In the genomic region with DNA sequence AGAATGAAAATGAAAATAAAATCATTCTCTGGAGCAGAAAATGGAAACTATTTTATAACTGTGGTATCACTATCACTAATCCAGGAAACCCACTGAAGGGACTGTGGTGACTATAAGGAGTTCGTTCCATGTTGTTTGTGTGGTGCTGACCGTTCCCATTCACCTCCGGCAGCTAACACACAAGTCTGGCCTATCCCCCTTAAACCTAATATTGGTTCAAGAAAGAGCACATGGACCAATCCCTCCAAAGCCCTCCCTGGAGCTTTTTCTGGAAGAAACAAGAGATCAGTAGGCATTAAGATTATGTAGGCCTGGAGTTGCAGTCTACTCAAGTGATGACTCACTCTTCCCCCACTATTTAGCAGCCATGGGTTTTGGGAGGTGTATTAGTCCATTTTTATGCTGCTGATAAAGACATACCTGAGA, we compare ENCODE assay signal across 11 cellular contexts. TPM values are rescaled to one million over a fixed set of nuclear protein-coding genes. Genes with fewer than 3 reads are reported as not detected.
DNase-seq lines count a peak whose midpoint lies in the region; ATAC-seq and TF ChIP-seq lines count a peak whose summit lies in the region.
"Had no signal": no experiment of that assay in that cellular context is flagged by ENCODE, and none has a peak within 500 bp of the region (broad histone marks: within the 10 kb centered on the region; RNA-seq: fewer than 3 reads in every experiment).

No MANE protein-coding gene starts in this region.

- WGBS in body of pancreas, 2 donors, result 66 to 81% methylated on average over 3 of the region's 3 CpGs

- no peak overlapping the region; the same call in 1 of the 2 replicates for H3K4me3 ChIP-seq in GM12865 (ENCODE audit: low read depth, low read length)
- H3K4me3 ChIP-seq in Karpas-422 (ENCODE audit: low read length), result no peak overlapping the region
- no peak overlapping the region for H3K4me3 ChIP-seq in body of pancreas
- H3K4me3 ChIP-seq in vagina, result no peak overlapping the region

- CTCF ChIA-PET in RWPE1 (lab: Yijun Ruan, JAX), result interaction anchor here (1.5 kb wide), 1 partner anchor 20 kb away, joined by 4 read pairs; no protein-coding TSS in a partner anchor

- no peak overlapping the region for H3K9ac ChIP-seq in Karpas-422 (ENCODE audit: low read length)

- ATAC-seq in GM19397 (IDR thresholded peaks at IDR 0.05; ENCODE audit: unreplicated experiment) (peak; percentile 72), HG03064 (IDR thresholded peaks at IDR 0.05; ENCODE audit: low read depth, unreplicated experiment) (peak; percentile 85), body of pancreas (no peak)

- no peak overlapping the region for H3K4me2 ChIP-seq in Karpas-422 (ENCODE audit: low read depth, low read length, poor library complexity, severe bottlenecking)

- no peak for TF ChIP-seq POLR2A in body of pancreas (IDR thresholded peaks at IDR 0.05)
- TF ChIP-seq POLR2A in vagina (IDR thresholded peaks at IDR 0.05), result no peak

- H2AFZ ChIP-seq in Karpas-422 (ENCODE audit: low read length), result no peak overlapping the region

- no peaks in the 10 kb centered on the region for H3K9me2 ChIP-seq in Karpas-422 (replicated peaks; ENCODE audit: insufficient read depth, low read length)

- no peaks in the 10 kb centered on the region for H4K20me1 ChIP-seq in Karpas-422 (ENCODE audit: insufficient read depth, low read depth, low read length)

- POLR2A ChIA-PET in RWPE1 (lab: Yijun Ruan, JAX; ENCODE audit: low non-redundant PET), result no interaction called here

- H3K27ac ChIP-seq in Karpas-422 (ENCODE audit: low read length), result no peak overlapping the region
- H3K27ac ChIP-seq in RWPE1, result no peak overlapping the region
- H3K27ac ChIP-seq in body of pancreas, result no peak overlapping the region
- H3K27ac ChIP-seq in vagina, result no peak overlapping the region
- H3K27ac ChIP-seq: VCaP had no signal

- H3K9me3 ChIP-seq in Karpas-422 (ENCODE audit: low read length) (no peaks in the 10 kb centered on the region), body of pancreas (no peaks in the 10 kb centered on the region), vagina (no peaks in the 10 kb centered on the region)

- DNase-seq in GM12865 (ENCODE audit: low read depth) (peak; percentile 66), Karpas-422 (no peak), RWPE1 (ENCODE audit: low spot score) (no peak), body of pancreas (no peak), vagina (ENCODE audit: extremely low spot score in 2 of 2) (no peak)
- peak; percentile 60 for DNase-seq in activated T-cell treated with anti-CD3 and anti-CD28 coated beads, Interleukin-2, amount 50 U/mL, for 48 hours
- DNase-seq: effector CD8-positive, alpha-beta T cell; NCI-H69 had no signal

- H3K79me2 ChIP-seq in Karpas-422 (ENCODE audit: low read length), result no peaks in the 10 kb centered on the region

- TF ChIP-seq CTCF in GM12865 (IDR thresholded peaks at IDR 0.05; ENCODE audit: insufficient read depth, low read depth, low read length, missing control alignments) (no peak), RWPE1 (conservative IDR thresholded peaks at IDR 0.05; ENCODE audit: low read depth) (no peak), body of pancreas (IDR thresholded peaks at IDR 0.05) (no peak), vagina (IDR thresholded peaks at IDR 0.05) (no peak)

- no peaks in the 10 kb centered on the region for H3K4me1 ChIP-seq in Karpas-422 (ENCODE audit: low read length)
- no peaks in the 10 kb centered on the region for H3K4me1 ChIP-seq in body of pancreas
- no peaks in the 10 kb centered on the region for H3K4me1 ChIP-seq in vagina

- H3K36me3 ChIP-seq in Karpas-422 (ENCODE audit: insufficient read depth, low read length) (no peaks in the 10 kb centered on the region), body of pancreas (replicated peaks in 1 of 2; ENCODE audit: insufficient read depth in 1 of 2, low read depth in 2 of 2) (no peaks in the 10 kb centered on the region), vagina (no peaks in the 10 kb centered on the region)

- intact Hi-C loops in body of pancreas (cut with DNase I), result no loop called here
- intact Hi-C loops in vagina (cut with DNase I), result no loop called here

- H3K27me3 ChIP-seq in Karpas-422 (ENCODE audit: low read length), result no peaks in the 10 kb centered on the region
- H3K27me3 ChIP-seq in body of pancreas, result no peaks in the 10 kb centered on the region
- H3K27me3 ChIP-seq in vagina, result no peaks in the 10 kb centered on the region

RNA-seq across cellular contexts. Expression of gene FAM241A, which starts 25.9 kb away (rescaled TPM):
- total RNA-seq in Karpas-422 (2014; rRNA removed; shearing (Covaris generic); ENCODE audit: low replicate concordance), result 0.14 and 0.60 TPM in 2 replicates
- total RNA-seq in body of pancreas, result 1 to 10 TPM; 2.0 to 2.6 TPM
- 3.4 TPM for total RNA-seq in vagina

Comparison
In these comparisons a context has a peak if more than half of its experiments do, and no peak if none do; other contexts are left out.
1. DNase-seq: peak in GM12865 (single experiment) and activated T-cell treated with anti-CD3 and anti-CD28 coated beads, Interleukin-2, amount 50 U/mL, for 48 hours (2 of 2); none in Karpas-422 (single experiment), RWPE1 (single experiment), body of pancreas (0 of 4) and vagina (0 of 2).